ENCODE assay signal across 8 cellular contexts in genomic region chr12:113184900-113185179, GRCh38. TPM values are rescaled to one million over a fixed set of nuclear protein-coding genes. Genes with fewer than 3 reads are reported as not detected.
A peak's percentile ranks its signal among the peaks of the same experiment; 100 is the strongest.
DNase-seq lines count a peak whose midpoint lies in the region; ATAC-seq and TF ChIP-seq lines count a peak whose summit lies in the region.

No MANE protein-coding gene starts in this region.

- no peaks in the 10 kb centered on the region for H3K27me3 ChIP-seq in BLaER1 treated with 17β-estradiol and CSF1 and Interleukin-3, amounts not matched to agents 10 nM and 100 nM
- H3K27me3 ChIP-seq in duodenal mucosa (ENCODE audit: control insufficient read depth in 1 of 2, insufficient read depth in 2 of 2, low read length in 2 of 2) (no peaks in the 10 kb centered on the region), lower lobe of right lung (ENCODE audit: low read depth) (no peaks in the 10 kb centered on the region)

- DNase-seq in NCI-H82 (lab: John Stamatoyannopoulos, UW), result peak; percentile 90
- peak; percentile 93 for DNase-seq in activated CD4-positive, alpha-beta memory T cell treated with anti-CD3 and anti-CD28 coated beads for 36 hours
- peak; percentile 92 for DNase-seq in lower lobe of right lung
- peak; percentile 59 to 74 (median 69) for DNase-seq in stimulated activated CD4-positive, alpha-beta T cell treated with anti-CD3 and anti-CD28 coated beads, TNF-alpha, amount 100 ng/mL, for 1 hour (ENCODE audit: low read depth in 3 of 3, low spot score in 1 of 3)

- peak overlapping the region; percentile 95 to 100 (median 99) for H3K27ac ChIP-seq in BLaER1 treated with 17β-estradiol and CSF1 and Interleukin-3, amounts not matched to agents 10 nM and 100 nM
- H3K27ac ChIP-seq in duodenal mucosa (ENCODE audit: low read depth, low read length) (peak overlapping the region; percentile 95), lower lobe of right lung (peak overlapping the region; percentile 98)

- H3K36me3 Mint-ChIP-seq in activated CD4-positive, alpha-beta memory T cell treated with anti-CD3 and anti-CD28 coated beads for 36 hours, result peaks cover 21% of the 10 kb centered on the region

- CTCF ChIA-PET in activated CD4-positive, alpha-beta memory T cell treated with anti-CD3 and anti-CD28 coated beads for 36 hours (lab: Charles Lee), result interaction anchor here (0.8 to 3.0 kb wide), 3 partner anchors 11 to 192 kb away, joined by 5 to 18 read pairs (median 7); partner anchors contain the start of gene SLC8B1

- intact Hi-C loops in activated CD4-positive, alpha-beta memory T cell treated with anti-CD3 and anti-CD28 coated beads for 36 hours (cut with micrococcal nuclease), result loop anchor here (1.0 to 10.0 kb wide), 5 partner anchors 23 to 174 kb away; partner anchors contain the start of genes PLBD2, SLC8B1 and TPCN1
- intact Hi-C loops in lower lobe of right lung (cut with DNase I), result no loop called here

- peak; percentile 78 for ATAC-seq in GM19324 (IDR thresholded peaks at IDR 0.05; ENCODE audit: low FRiP score, unreplicated experiment)
- peak; percentile 81 for ATAC-seq in HG03460 (IDR thresholded peaks at IDR 0.05; ENCODE audit: unreplicated experiment)
- ATAC-seq in lower lobe of right lung, result peak; percentile 92 to 96

- no peaks in the 10 kb centered on the region for H3K9me3 ChIP-seq in BLaER1 treated with 17β-estradiol and CSF1 and Interleukin-3, amounts not matched to agents 10 nM and 100 nM (replicated peaks in 1 of 11)
- H3K9me3 ChIP-seq in duodenal mucosa (ENCODE audit: control insufficient read depth in 1 of 2, low read length in 2 of 2), result no peaks in the 10 kb centered on the region
- no peaks in the 10 kb centered on the region for H3K9me3 ChIP-seq in lower lobe of right lung

- POLR2A ChIA-PET in activated CD4-positive, alpha-beta memory T cell treated with anti-CD3 and anti-CD28 coated beads for 36 hours (lab: Charles Lee), result interaction anchor here (0.7 to 2.6 kb wide), 9 partner anchors 12 to 245 kb away, joined by 3 to 14 read pairs (median 4); partner anchors contain the start of genes OAS2 and TPCN1

- H3K27ac Mint-ChIP-seq in activated CD4-positive, alpha-beta memory T cell treated with anti-CD3 and anti-CD28 coated beads for 36 hours, result peak overlapping the region; percentile 93

- no peaks in the 10 kb centered on the region for H3K9me3 Mint-ChIP-seq in activated CD4-positive, alpha-beta memory T cell treated with anti-CD3 and anti-CD28 coated beads for 36 hours

- peaks cover 0 to 76% (median 56%) of the 10 kb centered on the region in 11 experiments; a peak in 17 of 22 replicates for H4K20me1 ChIP-seq in BLaER1 treated with 17β-estradiol and CSF1 and Interleukin-3, amounts not matched to agents 10 nM and 100 nM

- peaks cover 24 to 72% (median 57%) of the 10 kb centered on the region in 11 experiments for H3K36me3 ChIP-seq in BLaER1 treated with 17β-estradiol and CSF1 and Interleukin-3, amounts not matched to agents 10 nM and 100 nM
- H3K36me3 ChIP-seq in duodenal mucosa (ENCODE audit: control insufficient read depth in 1 of 2, insufficient read depth in 2 of 2, low read length in 2 of 2) (peaks cover 12 to 25% of the 10 kb centered on the region in 2 donors), lower lobe of right lung (peaks cover 18% of the 10 kb centered on the region)

- TF ChIP-seq CTCF in lower lobe of right lung (IDR thresholded peaks at IDR 0.05), result no peak

- peaks cover 31 to 47% (median 36%) of the 10 kb centered on the region in 10 experiments for H3K4me1 ChIP-seq in BLaER1 treated with 17β-estradiol and CSF1 and Interleukin-3, amounts not matched to agents 10 nM and 100 nM
- H3K4me1 ChIP-seq in duodenal mucosa (ENCODE audit: control insufficient read depth in 1 of 2, insufficient read depth in 2 of 2, low read length in 2 of 2), result peaks cover 13 to 21% of the 10 kb centered on the region in 2 donors
- H3K4me1 ChIP-seq in lower lobe of right lung, result peaks cover 28% of the 10 kb centered on the region

- no peaks in the 10 kb centered on the region for H3K27me3 Mint-ChIP-seq in activated CD4-positive, alpha-beta memory T cell treated with anti-CD3 and anti-CD28 coated beads for 36 hours

- peak overlapping the region; percentile 94 for H3K4me3 Mint-ChIP-seq in activated CD4-positive, alpha-beta memory T cell treated with anti-CD3 and anti-CD28 coated beads for 36 hours

- peak overlapping the region; percentile 77 to 97 (median 88) for H3K4me3 ChIP-seq in BLaER1 treated with 17β-estradiol and CSF1 and Interleukin-3, amounts not matched to agents 10 nM and 100 nM
- H3K4me3 ChIP-seq in duodenal mucosa (ENCODE audit: low read depth in 1 of 2, low read length in 2 of 2), result peak overlapping the region; percentile 83 to 91
- H3K4me3 ChIP-seq in lower lobe of right lung, result peak overlapping the region; percentile 99

- H3K9ac ChIP-seq in BLaER1 treated with 17β-estradiol and CSF1 and Interleukin-3, amounts not matched to agents 10 nM and 100 nM, result peak overlapping the region; percentile 95 to 100 (median 99)
- peak overlapping the region; percentile 83 for H3K9ac ChIP-seq in duodenal mucosa (ENCODE audit: low read depth in 1 of 2, low read length in 2 of 2)

- peak overlapping the region; percentile 74 to 97 (median 93) for H3K4me2 ChIP-seq in BLaER1 treated with 17β-estradiol and CSF1 and Interleukin-3, amounts not matched to agents 10 nM and 100 nM

- peaks cover 24% of the 10 kb centered on the region for H3K4me1 Mint-ChIP-seq in activated CD4-positive, alpha-beta memory T cell treated with anti-CD3 and anti-CD28 coated beads for 36 hours (ENCODE audit: low read depth)

RNA-seq across cellular contexts. Expression of gene DDX54, which starts 0.4 kb away (rescaled TPM):
- 100 to 1,000 TPM; 107 to 109 TPM for total RNA-seq in activated CD4-positive, alpha-beta memory T cell treated with anti-CD3 and anti-CD28 coated beads for 36 hours
- total RNA-seq in lower lobe of right lung, result 54.9 TPM

RNA-seq across cellular contexts. Expression of gene RITA1, which starts 0.7 kb away (rescaled TPM):
- total RNA-seq in activated CD4-positive, alpha-beta memory T cell treated with anti-CD3 and anti-CD28 coated beads for 36 hours, result 10 to 100 TPM; 18.7 to 22.0 TPM
- 14.2 TPM for total RNA-seq in lower lobe of right lung

RNA-seq across cellular contexts. Expression of gene CFAP73, which starts 35.3 kb away (rescaled TPM):
- under 1 TPM; 0.90 to 0.94 TPM for total RNA-seq in activated CD4-positive, alpha-beta memory T cell treated with anti-CD3 and anti-CD28 coated beads for 36 hours
- 7.3 TPM for total RNA-seq in lower lobe of right lung

RNA-seq across cellular contexts. Expression of gene TPCN1, which starts 36.4 kb away (rescaled TPM):
- 10 to 100 TPM; 44.0 to 51.6 TPM for total RNA-seq in activated CD4-positive, alpha-beta memory T cell treated with anti-CD3 and anti-CD28 coated beads for 36 hours
- total RNA-seq in lower lobe of right lung, result 68.1 TPM

RNA-seq across cellular contexts. Expression of gene RASAL1, which starts 49.3 kb away (rescaled TPM):
- 1 to 10 TPM; 4.4 to 4.9 TPM for total RNA-seq in activated CD4-positive, alpha-beta memory T cell treated with anti-CD3 and anti-CD28 coated beads for 36 hours
- 0.41 TPM for total RNA-seq in lower lobe of right lung

Comparison
In these comparisons a context has a peak if more than half of its experiments do, and no peak if none do; other contexts are left out.
1. Peak in every context shown above with its lines: DNase-seq, ATAC-seq, H3K4me3 ChIP-seq and H3K27ac ChIP-seq.